9 cellular contexts compared by ENCODE assay signal in the genomic region with DNA sequence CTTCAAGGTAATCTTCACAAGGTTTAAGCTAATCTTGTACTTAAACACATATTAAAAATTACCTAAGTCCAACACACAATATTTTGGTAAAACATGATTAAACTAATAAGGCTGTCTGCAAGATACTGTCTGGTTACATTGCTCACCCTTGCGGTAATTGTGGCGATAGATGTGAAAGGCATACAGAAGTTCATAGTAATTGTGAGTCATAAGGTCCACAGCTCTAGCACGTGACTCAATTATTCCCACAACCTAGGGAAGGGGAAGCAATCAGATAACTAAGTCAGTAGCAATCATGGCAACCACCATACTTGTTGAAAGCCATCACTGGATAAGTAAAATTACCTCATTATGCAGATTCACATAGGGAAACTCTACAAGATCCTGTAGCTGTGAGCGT. TPM values are rescaled to one million over a fixed set of nuclear protein-coding genes. Genes with fewer than 3 reads are reported as not detected.
DNase-seq lines count a peak whose midpoint lies in the region; TF ChIP-seq lines count a peak whose summit lies in the region.
"Had no signal": no experiment of that assay in that cellular context is flagged by ENCODE, and none has a peak within 500 bp of the region (broad histone marks: within the 10 kb centered on the region; RNA-seq: fewer than 3 reads in every experiment).

No MANE protein-coding gene starts in this region.

- peaks cover 0 to 64% (median 29%) of the 10 kb centered on the region in 4 donors for H3K36me3 ChIP-seq in transverse colon

- TF ChIP-seq EP300 in transverse colon (IDR thresholded peaks at IDR 0.05; ENCODE audit: low read depth) = no peak

- no peaks in the 10 kb centered on the region for H3K27me3 ChIP-seq in transverse colon

- TF ChIP-seq POLR2A in lower leg skin (IDR thresholded peaks at IDR 0.05) (no peak), transverse colon (IDR thresholded peaks at IDR 0.05) (no peak)

- no peak overlapping the region for H3K27ac ChIP-seq in transverse colon

- H3K9me3 ChIP-seq in transverse colon = no peaks in the 10 kb centered on the region

- no peak for TF ChIP-seq CTCF in lower leg skin (IDR thresholded peaks at IDR 0.05)
- no peak for TF ChIP-seq CTCF in transverse colon (IDR thresholded peaks at IDR 0.05)
- no peak for TF ChIP-seq CTCF in glutamatergic neuron (IDR thresholded peaks at IDR 0.05; ENCODE audit: partially characterized antibody, unreplicated experiment)

- no peaks in the 10 kb centered on the region for H3K36me3 Mint-ChIP-seq in glutamatergic neuron (ENCODE audit: unreplicated experiment)

- peaks cover 2% of the 10 kb centered on the region for H3K9me3 Mint-ChIP-seq in glutamatergic neuron (ENCODE audit: unreplicated experiment)

- no peak overlapping the region for H3K4me3 Mint-ChIP-seq in glutamatergic neuron (ENCODE audit: unreplicated experiment)

- H3K27ac Mint-ChIP-seq in glutamatergic neuron (ENCODE audit: unreplicated experiment) = no peak overlapping the region

- H3K27me3 Mint-ChIP-seq in glutamatergic neuron (ENCODE audit: unreplicated experiment) = no peaks in the 10 kb centered on the region

- 91 to 93% methylated on average over 4 of the region's 4 CpGs for WGBS in lower leg skin, 2 donors
- WGBS in transverse colon (ENCODE audit: low coverage in 1 of 2), 2 donors = 89% methylated on average over 4 of the region's 4 CpGs

- no peaks in the 10 kb centered on the region for H3K4me1 ChIP-seq in transverse colon

- DNase-seq in ELR (ENCODE audit: low read depth) (peak; percentile 94), RPMI7951 (ENCODE audit: low read depth) (peak; percentile 85), astrocyte of the hippocampus (ENCODE audit: low read depth, low spot score) (peak; percentile 88), lower leg skin (ENCODE audit: low spot score in 2 of 2) (no peak), transverse colon (no peak), glutamatergic neuron (no peak), epidermal melanocyte (ENCODE audit: insufficient read length, low spot score) (no peak)
- peak; percentile 11 to 42 (median 23) for DNase-seq in stimulated activated CD4-positive, alpha-beta T cell treated with anti-CD3 and anti-CD28 coated beads, Interleukin-1b, Interleukin-23, amount 100 ng/mL, for 24 hours (ENCODE audit: low read depth in 4 of 4, low spot score in 1 of 4)
- DNase-seq: NCI-H187 treated with DMSO at 0.1 percent for 48 hours had no signal

- intact Hi-C loops in lower leg skin (cut with DNase I; ENCODE audit: low total_unique reads) (no loop called here), transverse colon (cut with DNase I; ENCODE audit: low total_unique reads) (no loop called here)

- in situ Hi-C loops in transverse colon (cut with MboI; ENCODE audit: low pct_ligation_motif_present in 1 of 4, low pct_unique_long_range_greater_than_20kb in 1 of 4, low sequenced_read_pairs in 3 of 4) = no loop called here

- H3K4me1 Mint-ChIP-seq in glutamatergic neuron (ENCODE audit: low read depth, unreplicated experiment) = no peaks in the 10 kb centered on the region

- no peak overlapping the region for H3K4me3 ChIP-seq in lower leg skin (ENCODE audit: low read depth, poor library complexity, severe bottlenecking)
- no peak overlapping the region for H3K4me3 ChIP-seq in transverse colon

RNA-seq across cellular contexts. Expression of a gene that starts 30.5 kb away (rescaled TPM):
- total RNA-seq in RPMI7951 (2014; rRNA removed; shearing (Covaris generic)) = 24.0 and 27.0 TPM in 2 replicates
- 100 to 1,000 TPM in 3 of 4 donors, 10 to 100 TPM in 1; 96.1 to 302 (median 120) TPM for total RNA-seq in lower leg skin
- 100 to 1,000 TPM in 3 of 4 donors, 10 to 100 TPM in 1; 85.9 to 312 (median 164) TPM for total RNA-seq in transverse colon
- total RNA-seq in glutamatergic neuron (ENCODE audit: unreplicated experiment) = 101 TPM

RNA-seq across cellular contexts. Expression of a gene that starts 50.5 kb away (rescaled TPM):
- total RNA-seq in RPMI7951 (2014; rRNA removed; shearing (Covaris generic)) = 27.1 and 27.4 TPM in 2 replicates
- total RNA-seq in lower leg skin (10 to 100 TPM; 14.1 to 22.4 (median 18.9) TPM), transverse colon (10 to 100 TPM in 3 of 4 donors, 1 to 10 TPM in 1; 5.6 to 44.6 (median 22.1) TPM), glutamatergic neuron (ENCODE audit: unreplicated experiment) (56.2 TPM)

Comparison
In these comparisons a context has a peak if more than half of its experiments do, and no peak if none do; other contexts are left out.
1. DNase-seq: peak in ELR (single experiment), RPMI7951 (single experiment), astrocyte of the hippocampus (single experiment) and stimulated activated CD4-positive, alpha-beta T cell treated with anti-CD3 and anti-CD28 coated beads, Interleukin-1b, Interleukin-23, amount 100 ng/mL, for 24 hours (4 of 4); none in lower leg skin (0 of 2), transverse colon (single experiment), glutamatergic neuron (single experiment) and epidermal melanocyte (single experiment).